Comparison of ENCODE assay signal across 8 cellular contexts in genomic region chr3:142225885-142226215, GRCh38. TPM values are rescaled to one million over a fixed set of nuclear protein-coding genes. Genes with fewer than 3 reads are reported as not detected.
DNase-seq lines count a peak whose midpoint lies in the region; ATAC-seq and TF ChIP-seq lines count a peak whose summit lies in the region.

No MANE protein-coding gene starts in this region.

- peak; percentile 4 for ATAC-seq in HG02852 (IDR thresholded peaks at IDR 0.05; ENCODE audit: unreplicated experiment)

- POLR2A ChIA-PET in MCF 10A (lab: Yijun Ruan, JAX), result interaction anchor here (0.7 to 1.8 kb wide), 8 partner anchors 8 to 54 kb away, joined by 3 to 12 read pairs (median 4); no protein-coding TSS in a partner anchor

- no peaks in the 10 kb centered on the region for H3K27me3 ChIP-seq in muscle layer of colon (ENCODE audit: control insufficient read depth in 1 of 2, insufficient read depth in 2 of 2, low read length in 2 of 2)

- peaks cover 16% of the 10 kb centered on the region for H3K4me1 Mint-ChIP-seq in MCF 10A (ENCODE audit: insufficient read depth, unreplicated experiment)

- DNase-seq in AG09309 (ENCODE audit: low read depth) (no peak), MCF 10A (ENCODE audit: unreplicated experiment) (no peak), H4 (ENCODE audit: low spot score) (no peak), GM13976 (ENCODE audit: low spot score) (no peak), NCI-H2029 treated with DMSO at 0.1 percent for 48 hours (lab: John Stamatoyannopoulos, UW) (no peak), NCI-H446 treated with DMSO at 0.1 percent for 48 hours (lab: John Stamatoyannopoulos, UW) (no peak)

- H3K4me1 ChIP-seq in muscle layer of colon (ENCODE audit: insufficient read depth, low read length), result peaks cover 23% of the 10 kb centered on the region

- peak overlapping the region; percentile 89 for H3K27ac Mint-ChIP-seq in MCF 10A (ENCODE audit: low read depth, unreplicated experiment)

- H3K27ac ChIP-seq in muscle layer of colon (ENCODE audit: low read depth, low read length), result peak overlapping the region; percentile 65

- intact Hi-C loops in MCF 10A (cut with micrococcal nuclease), result loop anchor here (1.0 kb wide), 1 partner anchor 54 kb away; no protein-coding TSS in a partner anchor

- peak overlapping the region; percentile 87 for H3K4me3 Mint-ChIP-seq in MCF 10A (ENCODE audit: unreplicated experiment)

- H3K9ac ChIP-seq in muscle layer of colon (ENCODE audit: low read length), result no peak overlapping the region

- no peaks in the 10 kb centered on the region for H3K36me3 ChIP-seq in muscle layer of colon (ENCODE audit: insufficient read depth, low read length)

- BruUV-seq in MCF 10A (replicated peaks; lab: Mats Ljungman, UMichigan), result TSS peak; percentile 90

- CTCF ChIA-PET in MCF 10A (lab: Yijun Ruan, JAX), result interaction anchor here (0.7 to 1.8 kb wide), 6 partner anchors 8 to 55 kb away, joined by 3 to 9 read pairs (median 6); no protein-coding TSS in a partner anchor

- no peaks in the 10 kb centered on the region for H3K27me3 Mint-ChIP-seq in MCF 10A (ENCODE audit: insufficient read depth, unreplicated experiment)

- H3K36me3 Mint-ChIP-seq in MCF 10A (ENCODE audit: insufficient read depth, unreplicated experiment), result peaks cover 16% of the 10 kb centered on the region

- H3K4me3 ChIP-seq in AG09309 (ENCODE audit: control insufficient read depth, low read depth, low read length) (peak overlapping the region; percentile 78), muscle layer of colon (ENCODE audit: low read depth in 1 of 2, low read length in 2 of 2) (peak overlapping the region; percentile 35 to 58)

- H3K9me3 ChIP-seq in muscle layer of colon (ENCODE audit: low read length), result no peaks in the 10 kb centered on the region

- TF ChIP-seq CTCF in AG09309 (IDR thresholded peaks at IDR 0.05; ENCODE audit: control insufficient read depth, insufficient read depth, low read depth, low read length, missing control alignments) (no peak), MCF 10A (IDR thresholded peaks at IDR 0.05; ENCODE audit: unreplicated experiment) (no peak), GM13976 (IDR thresholded peaks at IDR 0.05; ENCODE audit: borderline replicate concordance, control extremely low read depth, extremely low read depth, insufficient read depth, missing control alignments) (no peak)

- peaks cover 7% of the 10 kb centered on the region for H3K9me3 Mint-ChIP-seq in MCF 10A (ENCODE audit: unreplicated experiment)

- in situ Hi-C loops in GM13976 (cut with MboI; ENCODE audit: low sequenced_read_pairs, unreplicated experiment), result no loop called here

RNA-seq across cellular contexts. Expression of gene GK5, which starts 0.5 kb away (rescaled TPM):
- 25.4 and 31.6 TPM in 2 replicates for total RNA-seq in MCF 10A (2022)
- total RNA-seq in H4 (2014; rRNA removed; shearing (Covaris generic)), result 8.8 and 14.9 TPM in 2 replicates
